13 cellular contexts compared by ENCODE assay signal in the genomic region with DNA sequence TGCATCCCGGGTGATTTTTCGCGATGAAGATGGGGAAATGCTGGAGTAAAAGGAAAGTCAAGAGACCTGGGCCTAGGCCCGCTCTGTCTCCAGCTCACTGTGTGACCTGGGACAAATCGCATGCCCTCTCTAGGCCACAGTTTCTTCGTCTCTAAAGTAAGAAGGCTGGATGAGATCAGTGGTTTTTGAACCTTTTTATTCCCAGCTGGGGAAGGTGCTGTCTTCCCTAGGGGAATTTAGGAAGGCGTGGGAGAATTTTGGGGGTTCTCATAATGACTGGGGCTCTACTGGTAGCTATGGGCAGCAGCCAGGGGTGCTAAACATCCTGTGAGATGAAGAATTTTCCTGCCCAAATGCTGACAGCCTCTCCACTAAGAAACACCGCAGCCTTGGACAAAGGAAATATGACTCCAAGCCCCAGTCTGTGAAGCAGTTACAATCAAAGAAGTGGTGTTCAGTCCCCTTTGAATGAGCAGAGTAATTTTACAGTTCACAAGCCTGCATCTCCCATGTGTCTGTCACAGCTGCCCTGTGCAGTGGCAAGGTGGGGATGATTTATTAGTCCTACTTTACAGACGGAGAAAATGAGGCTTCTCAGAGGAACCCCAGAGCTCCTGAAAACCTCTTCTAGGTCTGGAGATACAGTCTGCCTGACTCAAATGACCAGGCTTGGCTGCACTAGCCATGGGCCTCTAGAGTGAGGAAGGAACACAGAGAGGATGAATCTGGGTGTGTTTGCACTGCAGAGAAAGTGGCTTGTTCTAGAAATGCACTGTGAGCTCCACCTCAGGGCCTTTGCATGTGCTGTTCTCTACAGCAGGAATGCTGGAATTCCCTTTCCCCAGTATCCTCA. TPM values are rescaled to one million over a fixed set of nuclear protein-coding genes. Genes with fewer than 3 reads are reported as not detected.
DNase-seq lines count a peak whose midpoint lies in the region; ATAC-seq and TF ChIP-seq lines count a peak whose summit lies in the region.
"Had no signal": no experiment of that assay in that cellular context is flagged by ENCODE, and none has a peak within 500 bp of the region (broad histone marks: within the 10 kb centered on the region; RNA-seq: fewer than 3 reads in every experiment).

No MANE protein-coding gene starts in this region.

- H3K27me3 ChIP-seq in MM.1S (replicated peaks; ENCODE audit: insufficient read depth, low read length) (no peaks in the 10 kb centered on the region), osteoblast (ENCODE audit: insufficient read depth, low read length) (no peaks in the 10 kb centered on the region)
- H3K27me3 ChIP-seq: dorsolateral prefrontal cortex, SJSA1 had no signal

- 0 out of 2 replicates have a peak, but pooled peaks cover 6% of the 10 kb centered on the region for H3K79me2 ChIP-seq in MM.1S (ENCODE audit: low read length)
- no peaks in the 10 kb centered on the region for H3K79me2 ChIP-seq in osteoblast (ENCODE audit: insufficient read depth, low read length)

- no peak for DNase-seq in T-helper 2 cell treated with Interferon-gamma antibody and Interleukin-4, amounts not matched to agents 5 μg/mL and 100 μg/mL, for 36 hours (ENCODE audit: low spot score)
- no peak for DNase-seq in T-helper 2 cell
- no peak for DNase-seq in MM.1S
- DNase-seq in activated naive CD8-positive, alpha-beta T cell treated with anti-CD3 and anti-CD28 coated beads for 36 hours = no peak
- peak; percentile 34 for DNase-seq in osteoblast (ENCODE audit: insufficient read length, low spot score, missing footprints)
- DNase-seq: dorsolateral prefrontal cortex, glutamatergic neuron, NCI-H82 had no signal

- H3K36me3 ChIP-seq in MM.1S (replicated peaks; ENCODE audit: insufficient read depth, low read length) = no peaks in the 10 kb centered on the region
- H3K36me3 ChIP-seq in osteoblast (ENCODE audit: insufficient read depth, low read length) = no peaks in the 10 kb centered on the region
- H3K36me3 ChIP-seq: SJSA1 had no signal

- H3K4me1 ChIP-seq in MM.1S (ENCODE audit: low read length) (peaks cover 77% of the 10 kb centered on the region), osteoblast (ENCODE audit: insufficient read depth, low read length) (no peaks in the 10 kb centered on the region)

- H3K27ac ChIP-seq in MM.1S (ENCODE audit: low read length) = peak overlapping the region; percentile 63; the same call in 1 of the 2 replicates
- H3K27ac ChIP-seq in osteoblast (ENCODE audit: low read depth, low read length) = no peak overlapping the region
- H3K27ac ChIP-seq: dorsolateral prefrontal cortex, SJSA1 had no signal

- H3K9ac ChIP-seq in MM.1S (ENCODE audit: low read length) = peak overlapping the region; percentile 4; the same call in 1 of the 2 replicates

- peak overlapping the region; percentile 81 for H3K27ac Mint-ChIP-seq in T-helper 2 cell treated with Interferon-gamma antibody and Interleukin-4, amounts not matched to agents 5 μg/mL and 100 μg/mL, for 36 hours
- peak overlapping the region; percentile 84 for H3K27ac Mint-ChIP-seq in activated naive CD8-positive, alpha-beta T cell treated with anti-CD3 and anti-CD28 coated beads for 36 hours

- H3K36me3 Mint-ChIP-seq in T-helper 2 cell treated with Interferon-gamma antibody and Interleukin-4, amounts not matched to agents 5 μg/mL and 100 μg/mL, for 36 hours (ENCODE audit: low read depth) = peaks cover 3% of the 10 kb centered on the region
- H3K36me3 Mint-ChIP-seq in activated naive CD8-positive, alpha-beta T cell treated with anti-CD3 and anti-CD28 coated beads for 36 hours = peaks cover 2% of the 10 kb centered on the region

- H3K9me2 ChIP-seq in MM.1S (replicated peaks; ENCODE audit: insufficient read depth, low read length) = no peaks in the 10 kb centered on the region

- H3K4me3 Mint-ChIP-seq in T-helper 2 cell treated with Interferon-gamma antibody and Interleukin-4, amounts not matched to agents 5 μg/mL and 100 μg/mL, for 36 hours = peak overlapping the region; percentile 81
- H3K4me3 Mint-ChIP-seq in activated naive CD8-positive, alpha-beta T cell treated with anti-CD3 and anti-CD28 coated beads for 36 hours = no peak overlapping the region

- no peaks in the 10 kb centered on the region for H3K27me3 Mint-ChIP-seq in T-helper 2 cell treated with Interferon-gamma antibody and Interleukin-4, amounts not matched to agents 5 μg/mL and 100 μg/mL, for 36 hours (ENCODE audit: low read depth)
- H3K27me3 Mint-ChIP-seq in activated naive CD8-positive, alpha-beta T cell treated with anti-CD3 and anti-CD28 coated beads for 36 hours = no peaks in the 10 kb centered on the region

- ATAC-seq in HG02588 (IDR thresholded peaks at IDR 0.05; ENCODE audit: unreplicated experiment) (no peak), GM21825 (IDR thresholded peaks at IDR 0.05; ENCODE audit: unreplicated experiment) (no peak), HG02610 (IDR thresholded peaks at IDR 0.05; ENCODE audit: unreplicated experiment) (no peak)
- ATAC-seq: left lobe of liver had no signal

- peaks cover 62% of the 10 kb centered on the region for H3K4me1 Mint-ChIP-seq in T-helper 2 cell treated with Interferon-gamma antibody and Interleukin-4, amounts not matched to agents 5 μg/mL and 100 μg/mL, for 36 hours (ENCODE audit: low read depth)
- peaks cover 57% of the 10 kb centered on the region for H3K4me1 Mint-ChIP-seq in activated naive CD8-positive, alpha-beta T cell treated with anti-CD3 and anti-CD28 coated beads for 36 hours

- H3K9me3 ChIP-seq in MM.1S (replicated peaks; ENCODE audit: insufficient read depth, low read length) (no peaks in the 10 kb centered on the region), osteoblast (ENCODE audit: low read depth, low read length) (no peaks in the 10 kb centered on the region)
- H3K9me3 ChIP-seq: SJSA1 had no signal

- no peak for TF ChIP-seq CTCF in MM.1S (IDR thresholded peaks at IDR 0.05; ENCODE audit: low read length)
- TF ChIP-seq CTCF in osteoblast (IDR thresholded peaks at IDR 0.05; ENCODE audit: extremely low read depth, low read depth, low read length) = no peak

- H2AFZ ChIP-seq in MM.1S (ENCODE audit: low read length) (no peak overlapping the region), osteoblast (ENCODE audit: low read length) (no peak overlapping the region)

- H3K9me3 Mint-ChIP-seq in T-helper 2 cell treated with Interferon-gamma antibody and Interleukin-4, amounts not matched to agents 5 μg/mL and 100 μg/mL, for 36 hours = peaks cover 5% of the 10 kb centered on the region
- H3K9me3 Mint-ChIP-seq in activated naive CD8-positive, alpha-beta T cell treated with anti-CD3 and anti-CD28 coated beads for 36 hours = peaks cover 2% of the 10 kb centered on the region

- H3F3A ChIP-seq in MM.1S (ENCODE audit: insufficient read depth, low read length) = peaks cover 63% of the 10 kb centered on the region

- H3K4me2 ChIP-seq in MM.1S (ENCODE audit: low read depth, low read length) (peak overlapping the region; percentile 78; the same call in 1 of the 2 replicates), osteoblast (ENCODE audit: insufficient read depth, low read length) (no peak overlapping the region)

- H4K20me1 ChIP-seq in MM.1S (ENCODE audit: insufficient read depth, low read length) (no peaks in the 10 kb centered on the region), osteoblast (ENCODE audit: insufficient read depth, low read length) (no peaks in the 10 kb centered on the region)

- H3K4me3 ChIP-seq in MM.1S (ENCODE audit: low read length) (no peak overlapping the region), osteoblast (ENCODE audit: insufficient read depth, low read length) (no peak overlapping the region)
- H3K4me3 ChIP-seq: dorsolateral prefrontal cortex, SJSA1 had no signal

RNA-seq across cellular contexts. Expression of a gene that starts 57.2 kb away (rescaled TPM):
- total RNA-seq in activated naive CD8-positive, alpha-beta T cell treated with anti-CD3 and anti-CD28 coated beads for 36 hours = not detected
- total RNA-seq in osteoblast = under 0.01 and 0.36 TPM in 2 replicates
- total RNA-seq: SJSA1 had no signal
